1 cellular context compared by ENCODE assay signal in the genomic region with DNA sequence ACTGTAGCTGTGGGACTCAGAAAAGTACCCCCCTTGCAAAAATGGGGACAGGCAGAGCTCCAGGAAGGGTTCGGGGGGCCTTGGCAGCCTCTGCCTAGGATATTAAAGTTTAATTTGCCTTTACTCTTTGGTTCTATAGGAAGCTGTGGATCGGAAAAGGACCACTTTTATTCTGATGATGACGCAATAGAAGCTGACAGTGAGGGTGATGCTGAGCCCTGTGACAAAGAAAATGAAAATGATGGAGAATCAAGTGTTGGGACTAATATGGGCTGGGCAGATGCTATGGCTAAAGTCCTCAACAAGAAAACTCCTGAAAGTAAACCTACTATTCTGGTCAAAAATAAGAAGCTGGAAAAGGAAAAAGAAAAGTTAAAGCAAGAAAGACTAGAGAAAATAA.
A peak's percentile ranks its signal among the peaks of the same experiment; 100 is the strongest.
TF ChIP-seq lines count a peak whose summit lies in the region.

No MANE protein-coding gene starts in this region.

TF ChIP-seq in K562, 482 proteins besides CTCF, POLR2A, EP300 and RAD21:
- TF ChIP-seq ATF7 (IDR thresholded peaks at IDR 0.05) (peak; percentile 31; the same call in 1 of the 2 replicates), KHSRP (IDR thresholded peaks at IDR 0.05) (no peak), CEBPB (tag; IDR thresholded peaks at IDR 0.05) (peak; percentile 94), ZBTB8A (IDR thresholded peaks at IDR 0.05; ENCODE audit: partially characterized antibody) (no peak), ZC3H8 (IDR thresholded peaks at IDR 0.05) (no peak), HDAC6 (IDR thresholded peaks at IDR 0.05; ENCODE audit: low read depth, low read length) (no peak), ATF3 (IDR thresholded peaks at IDR 0.05) (peak; percentile 95), ATF3 (CRISPR knock-in tag; conservative IDR thresholded peaks at IDR 0.05) (no peak), CEBPG (CRISPR knock-in tag; IDR thresholded peaks at IDR 0.05) (peak; percentile 60; the same call in 1 of the 2 replicates), CEBPG (tag; conservative IDR thresholded peaks at IDR 0.05 in 1 of 2, IDR thresholded peaks at IDR 0.05 in 1 of 2) (peak; percentile 56 to 89; a peak in 3 of 4 replicates), IRF9 (tag; IDR thresholded peaks at IDR 0.05) (peak; percentile 63; the same call in 1 of the 2 replicates), HNRNPK (IDR thresholded peaks at IDR 0.05; ENCODE audit: low read depth, low read length, poor library complexity, severe bottlenecking) (no peak), NCOR1 (IDR thresholded peaks at IDR 0.05) (no peak), ZNF740 (CRISPR knock-in tag; IDR thresholded peaks at IDR 0.05) (no peak), ZNF740 (tag; IDR thresholded peaks at IDR 0.05) (no peak), KDM1A (IDR thresholded peaks at IDR 0.05) (peak in 1 of 2 experiments; percentile 37; a peak in 1 of 4 replicates), CTBP1 (IDR thresholded peaks at IDR 0.05; ENCODE audit: borderline replicate concordance) (peak; percentile 50; the same call in 1 of the 2 replicates), ZNF253 (CRISPR knock-in tag; conservative IDR thresholded peaks at IDR 0.05) (no peak), NR4A1 (CRISPR knock-in tag; IDR thresholded peaks at IDR 0.05) (no peak), NR4A1 (tag; IDR thresholded peaks at IDR 0.05) (no peak), ZNF77 (CRISPR knock-in tag; IDR thresholded peaks at IDR 0.05) (no peak)
- TF ChIP-seq, protein P1, sequence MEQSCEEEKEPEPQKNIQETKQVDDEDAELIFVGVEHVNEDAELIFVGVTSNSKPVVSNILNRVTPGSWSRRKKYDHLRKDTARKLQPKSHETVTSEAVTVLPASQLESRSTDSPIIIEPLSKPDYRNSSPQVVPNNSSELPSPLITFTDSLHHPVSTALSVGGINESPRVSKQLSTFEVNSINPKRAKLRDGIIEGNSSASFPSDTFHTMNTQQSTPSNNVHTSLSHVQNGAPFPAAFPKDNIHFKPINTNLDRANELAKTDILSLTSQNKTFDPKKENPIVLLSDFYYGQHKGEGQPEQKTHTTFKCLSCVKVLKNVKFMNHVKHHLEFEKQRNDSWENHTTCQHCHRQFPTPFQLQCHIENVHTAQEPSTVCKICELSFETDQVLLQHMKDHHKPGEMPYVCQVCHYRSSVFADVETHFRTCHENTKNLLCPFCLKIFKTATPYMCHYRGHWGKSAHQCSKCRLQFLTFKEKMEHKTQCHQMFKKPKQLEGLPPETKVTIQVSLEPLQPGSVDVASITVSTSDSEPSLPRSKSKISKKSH (CRISPR knock-in tag; IDR thresholded peaks at IDR 0.05) = no peak
